In the genomic region with DNA sequence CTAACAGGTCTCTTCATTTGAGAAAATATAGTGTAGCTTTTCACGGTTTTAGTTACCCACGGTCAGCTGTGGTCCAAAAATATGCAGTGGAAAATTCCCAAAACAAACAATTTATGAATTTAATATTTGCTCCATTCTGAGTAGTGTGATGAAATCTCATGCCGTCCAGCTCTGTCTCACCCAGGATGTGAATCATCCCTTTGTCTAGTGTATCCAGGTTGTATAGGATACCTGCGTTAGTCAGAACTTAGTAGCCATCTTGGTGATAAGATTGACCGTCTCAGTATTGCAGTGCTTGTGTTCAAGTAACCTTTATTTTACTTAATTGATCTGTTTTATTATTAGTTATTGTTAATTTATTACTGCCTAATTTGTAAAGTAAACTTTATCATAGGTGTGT, we compare ENCODE assay signal across 1 cellular context.
A peak's percentile ranks its signal among the peaks of the same experiment; 100 is the strongest.
TF ChIP-seq lines count a peak whose summit lies in the region.

No MANE protein-coding gene starts in this region.

TF ChIP-seq in HCT116, 20 proteins besides CTCF, POLR2A, EP300 and RAD21 (continued from another document):
- TF ChIP-seq, protein P1, sequence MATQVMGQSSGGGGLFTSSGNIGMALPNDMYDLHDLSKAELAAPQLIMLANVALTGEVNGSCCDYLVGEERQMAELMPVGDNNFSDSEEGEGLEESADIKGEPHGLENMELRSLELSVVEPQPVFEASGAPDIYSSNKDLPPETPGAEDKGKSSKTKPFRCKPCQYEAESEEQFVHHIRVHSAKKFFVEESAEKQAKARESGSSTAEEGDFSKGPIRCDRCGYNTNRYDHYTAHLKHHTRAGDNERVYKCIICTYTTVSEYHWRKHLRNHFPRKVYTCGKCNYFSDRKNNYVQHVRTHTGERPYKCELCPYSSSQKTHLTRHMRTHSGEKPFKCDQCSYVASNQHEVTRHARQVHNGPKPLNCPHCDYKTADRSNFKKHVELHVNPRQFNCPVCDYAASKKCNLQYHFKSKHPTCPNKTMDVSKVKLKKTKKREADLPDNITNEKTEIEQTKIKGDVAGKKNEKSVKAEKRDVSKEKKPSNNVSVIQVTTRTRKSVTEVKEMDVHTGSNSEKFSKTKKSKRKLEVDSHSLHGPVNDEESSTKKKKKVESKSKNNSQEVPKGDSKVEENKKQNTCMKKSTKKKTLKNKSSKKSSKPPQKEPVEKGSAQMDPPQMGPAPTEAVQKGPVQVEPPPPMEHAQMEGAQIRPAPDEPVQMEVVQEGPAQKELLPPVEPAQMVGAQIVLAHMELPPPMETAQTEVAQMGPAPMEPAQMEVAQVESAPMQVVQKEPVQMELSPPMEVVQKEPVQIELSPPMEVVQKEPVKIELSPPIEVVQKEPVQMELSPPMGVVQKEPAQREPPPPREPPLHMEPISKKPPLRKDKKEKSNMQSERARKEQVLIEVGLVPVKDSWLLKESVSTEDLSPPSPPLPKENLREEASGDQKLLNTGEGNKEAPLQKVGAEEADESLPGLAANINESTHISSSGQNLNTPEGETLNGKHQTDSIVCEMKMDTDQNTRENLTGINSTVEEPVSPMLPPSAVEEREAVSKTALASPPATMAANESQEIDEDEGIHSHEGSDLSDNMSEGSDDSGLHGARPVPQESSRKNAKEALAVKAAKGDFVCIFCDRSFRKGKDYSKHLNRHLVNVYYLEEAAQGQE (IDR thresholded peaks at IDR 0.05; ENCODE audit: low read depth) = no peak
- no peak for TF ChIP-seq TCF7L2 (IDR thresholded peaks at IDR 0.05; ENCODE audit: borderline replicate concordance, extremely low read depth, insufficient read depth, insufficient read length)
- peak; percentile 90 for TF ChIP-seq POLR2AphosphoS5 (IDR thresholded peaks at IDR 0.05; ENCODE audit: low read depth, low read length)
- TF ChIP-seq SIN3A (IDR thresholded peaks at IDR 0.05; ENCODE audit: low read depth) = 0 out of 2 replicates have a peak, but pooled peaks have one; percentile 43
- TF ChIP-seq EZH2phosphoT487 (IDR thresholded peaks at IDR 0.05; ENCODE audit: borderline replicate concordance) = no peak
- TF ChIP-seq EZH2 (IDR thresholded peaks at IDR 0.05) = no peak
- TF ChIP-seq, protein P2, sequence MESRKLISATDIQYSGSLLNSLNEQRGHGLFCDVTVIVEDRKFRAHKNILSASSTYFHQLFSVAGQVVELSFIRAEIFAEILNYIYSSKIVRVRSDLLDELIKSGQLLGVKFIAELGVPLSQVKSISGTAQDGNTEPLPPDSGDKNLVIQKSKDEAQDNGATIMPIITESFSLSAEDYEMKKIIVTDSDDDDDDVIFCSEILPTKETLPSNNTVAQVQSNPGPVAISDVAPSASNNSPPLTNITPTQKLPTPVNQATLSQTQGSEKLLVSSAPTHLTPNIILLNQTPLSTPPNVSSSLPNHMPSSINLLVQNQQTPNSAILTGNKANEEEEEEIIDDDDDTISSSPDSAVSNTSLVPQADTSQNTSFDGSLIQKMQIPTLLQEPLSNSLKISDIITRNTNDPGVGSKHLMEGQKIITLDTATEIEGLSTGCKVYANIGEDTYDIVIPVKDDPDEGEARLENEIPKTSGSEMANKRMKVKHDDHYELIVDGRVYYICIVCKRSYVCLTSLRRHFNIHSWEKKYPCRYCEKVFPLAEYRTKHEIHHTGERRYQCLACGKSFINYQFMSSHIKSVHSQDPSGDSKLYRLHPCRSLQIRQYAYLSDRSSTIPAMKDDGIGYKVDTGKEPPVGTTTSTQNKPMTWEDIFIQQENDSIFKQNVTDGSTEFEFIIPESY (IDR thresholded peaks at IDR 0.05; ENCODE audit: extremely low read depth, insufficient replicate concordance, low read length) = no peak
